ENCODE assay signal across 15 cellular contexts in genomic region chr9:137880976-137881530, GRCh38. TPM values are rescaled to one million over a fixed set of nuclear protein-coding genes. Genes with fewer than 3 reads are reported as not detected.
DNase-seq lines count a peak whose midpoint lies in the region; ATAC-seq, FAIRE-seq and TF ChIP-seq lines count a peak whose summit lies in the region.
"Had no signal": no experiment of that assay in that cellular context is flagged by ENCODE, and none has a peak within 500 bp of the region (broad histone marks: within the 10 kb centered on the region; RNA-seq: fewer than 3 reads in every experiment).

No MANE protein-coding gene starts in this region.

- no peak overlapping the region for H3K27ac ChIP-seq in heart right ventricle
- H3K27ac ChIP-seq in VCaP = peak overlapping the region; percentile 90; the same call in 1 of the 2 replicates
- H3K27ac ChIP-seq in lower lobe of right lung = no peak overlapping the region
- no peak overlapping the region for H3K27ac ChIP-seq in colonic mucosa
- H3K27ac ChIP-seq: KMS-11 had no signal

- peaks cover 18 to 50% (median 43%) of the 10 kb centered on the region in 7 donors for H3K27me3 ChIP-seq in heart right ventricle
- H3K27me3 ChIP-seq in lower lobe of right lung (ENCODE audit: low read depth) = peaks cover 45% of the 10 kb centered on the region
- peaks cover 18% of the 10 kb centered on the region for H3K27me3 ChIP-seq in colonic mucosa

- H3K4me1 ChIP-seq in heart right ventricle (peaks cover 0 to 8% (median 4%) of the 10 kb centered on the region in 9 donors), lower lobe of right lung (no peaks in the 10 kb centered on the region), colonic mucosa (no peaks in the 10 kb centered on the region)
- H3K4me1 ChIP-seq: HAP-1 had no signal

- no peak for ATAC-seq in heart right ventricle
- no peak for ATAC-seq in lower lobe of right lung
- no peak for ATAC-seq in GM21447 (IDR thresholded peaks at IDR 0.05; ENCODE audit: unreplicated experiment)
- ATAC-seq: GM12878 had no signal

- DNase-seq in cardiac septum (ENCODE audit: low spot score) (peak; percentile 63), heart right ventricle (no peak), lower lobe of right lung (peak; percentile 30), D721Med (ENCODE audit: insufficient read length, low spot score) (no peak), colonic mucosa (no peak)
- DNase-seq: ACHN; C1 segment of cervical spinal cord; CD4-positive, alpha-beta T cell had no signal

- FAIRE-seq in D721Med (lab: Jason Lieb, UNC) = no peak
- FAIRE-seq: GM12878, H1 had no signal

- intact Hi-C loops in cardiac septum (cut with DNase I) (no loop called here), heart right ventricle (cut with DNase I) (no loop called here), lower lobe of right lung (cut with DNase I) (no loop called here), colonic mucosa (cut with DNase I) (no loop called here)

- 75% methylated on average over 10 of the region's 10 CpGs for WGBS in heart right ventricle, 2 donors

- no peaks in the 10 kb centered on the region for H3K36me3 ChIP-seq in heart right ventricle
- no peaks in the 10 kb centered on the region for H3K36me3 ChIP-seq in lower lobe of right lung
- no peaks in the 10 kb centered on the region for H3K36me3 ChIP-seq in colonic mucosa
- H3K36me3 ChIP-seq: HAP-1 had no signal

- H3K4me3 ChIP-seq in heart right ventricle (no peak overlapping the region), lower lobe of right lung (no peak overlapping the region), colonic mucosa (no peak overlapping the region)
- H3K4me3 ChIP-seq: GM12878, HAP-1 had no signal

- no peak overlapping the region for H3K9ac ChIP-seq in colonic mucosa (ENCODE audit: low read depth in 2 of 2, low read length in 2 of 2)
- H3K9ac ChIP-seq: KMS-11 had no signal

- TF ChIP-seq CTCF in heart right ventricle (IDR thresholded peaks at IDR 0.05) (no peak), VCaP (conservative IDR thresholded peaks at IDR 0.05) (no peak), lower lobe of right lung (IDR thresholded peaks at IDR 0.05) (no peak), D721Med (IDR thresholded peaks at IDR 0.05; ENCODE audit: insufficient read depth, missing control alignments) (no peak), colonic mucosa (IDR thresholded peaks at IDR 0.05) (no peak)

- H3K9me3 ChIP-seq in heart right ventricle = no peaks in the 10 kb centered on the region
- no peaks in the 10 kb centered on the region for H3K9me3 ChIP-seq in lower lobe of right lung
- H3K9me3 ChIP-seq in colonic mucosa = no peaks in the 10 kb centered on the region
- H3K9me3 ChIP-seq: HAP-1 had no signal

RNA-seq across cellular contexts. Expression of gene CACNA1B, which starts 3.5 kb away (rescaled TPM):
- total RNA-seq in cardiac septum = 0.70 TPM
- under 1 TPM in 9 of 10 donors, not detected in 1; 0.04 to 0.66 (median 0.16) TPM for total RNA-seq in heart right ventricle
- under 1 TPM; under 0.01 to 0.07 TPM for polyA plus RNA-seq in heart right ventricle
- total RNA-seq in lower lobe of right lung = 0.06 TPM
- total RNA-seq in colonic mucosa = under 1 TPM; 0.19 to 0.42 TPM
- total RNA-seq: A172; CD4-positive, alpha-beta T cell had no signal

Comparison
In these comparisons a context has a peak if more than half of its experiments do, and no peak if none do; other contexts are left out.
1. DNase-seq: peak in cardiac septum (single experiment) and lower lobe of right lung (single experiment); none in heart right ventricle (0 of 2), D721Med (single experiment) and colonic mucosa (single experiment).